In genomic region chrX:41917517-41917916, GRCh38 we compare ENCODE assay signal across 19 cellular contexts. TPM values are rescaled to one million over a fixed set of nuclear protein-coding genes. Genes with fewer than 3 reads are reported as not detected.
A peak's percentile ranks its signal among the peaks of the same experiment; 100 is the strongest.
DNase-seq lines count a peak whose midpoint lies in the region; ATAC-seq and TF ChIP-seq lines count a peak whose summit lies in the region.
"Had no signal": no experiment of that assay in that cellular context is flagged by ENCODE, and none has a peak within 500 bp of the region (broad histone marks: within the 10 kb centered on the region; RNA-seq: fewer than 3 reads in every experiment).

No MANE protein-coding gene starts in this region.

- peak overlapping the region; percentile 54 for H3K27ac ChIP-seq in DND-41 (ENCODE audit: low read length)
- H3K27ac ChIP-seq: stomach, upper lobe of left lung had no signal

- POLR2A ChIA-PET in activated CD4-positive, alpha-beta T cell treated with anti-CD3 and anti-CD28 coated beads for 36 hours (lab: Charles Lee): no interaction called here

- H3K36me3 Mint-ChIP-seq in activated CD4-positive, alpha-beta T cell treated with anti-CD3 and anti-CD28 coated beads for 36 hours (ENCODE audit: low read depth): peaks cover 4% of the 10 kb centered on the region
- H3K36me3 Mint-ChIP-seq in activated naive CD8-positive, alpha-beta T cell treated with anti-CD3 and anti-CD28 coated beads for 36 hours: peaks cover 2% of the 10 kb centered on the region
- H3K36me3 Mint-ChIP-seq: naive B cell had no signal

- H3K27me3 Mint-ChIP-seq in activated CD4-positive, alpha-beta T cell treated with anti-CD3 and anti-CD28 coated beads for 36 hours: no peaks in the 10 kb centered on the region
- H3K27me3 Mint-ChIP-seq in activated naive CD8-positive, alpha-beta T cell treated with anti-CD3 and anti-CD28 coated beads for 36 hours: no peaks in the 10 kb centered on the region
- H3K27me3 Mint-ChIP-seq: B cell, naive B cell had no signal

- H3K36me3 ChIP-seq in DND-41 (ENCODE audit: insufficient read depth, low read length): peaks cover 7% of the 10 kb centered on the region
- no peaks in the 10 kb centered on the region for H3K36me3 ChIP-seq in mucosa of descending colon (ENCODE audit: low read depth)
- H3K36me3 ChIP-seq: heart right ventricle, stomach, upper lobe of left lung had no signal

- TF ChIP-seq POLR2A in erythroblast (IDR thresholded peaks at IDR 0.05; ENCODE audit: low read length): no peak

- H3K9me3 Mint-ChIP-seq in activated CD4-positive, alpha-beta T cell treated with anti-CD3 and anti-CD28 coated beads for 36 hours (ENCODE audit: low read depth): no peaks in the 10 kb centered on the region
- H3K9me3 Mint-ChIP-seq in activated naive CD8-positive, alpha-beta T cell treated with anti-CD3 and anti-CD28 coated beads for 36 hours: no peaks in the 10 kb centered on the region

- ATAC-seq in activated CD4-positive, alpha-beta T cell treated with anti-CD3 and anti-CD28 coated beads for 36 hours: no peak
- peak; percentile 49 for ATAC-seq in DND-41 (ENCODE audit: insufficient read depth, low read depth)
- peak; percentile 60 for ATAC-seq in mucosa of descending colon
- no peak for ATAC-seq in HG03097 (IDR thresholded peaks at IDR 0.05; ENCODE audit: low FRiP score, unreplicated experiment)
- ATAC-seq in HG03469 (IDR thresholded peaks at IDR 0.05; ENCODE audit: unreplicated experiment): no peak
- ATAC-seq: heart right ventricle had no signal

- H3K4me3 Mint-ChIP-seq in activated CD4-positive, alpha-beta T cell treated with anti-CD3 and anti-CD28 coated beads for 36 hours: peak overlapping the region; percentile 48
- H3K4me3 Mint-ChIP-seq in activated naive CD8-positive, alpha-beta T cell treated with anti-CD3 and anti-CD28 coated beads for 36 hours: peak overlapping the region; percentile 67
- H3K4me3 Mint-ChIP-seq: B cell had no signal

- CTCF ChIA-PET in activated CD4-positive, alpha-beta T cell treated with anti-CD3 and anti-CD28 coated beads for 36 hours (lab: Charles Lee): interaction anchor here (0.6 kb wide), 1 partner anchor 97 kb away, joined by 5 read pairs; no protein-coding TSS in a partner anchor

- peaks cover 98% of the 10 kb centered on the region for H3K79me2 ChIP-seq in DND-41 (ENCODE audit: insufficient read depth, low read length)

- no peak overlapping the region; the same call in 1 of the 2 replicates for H3K9ac ChIP-seq in DND-41 (ENCODE audit: low read depth, low read length)

- no peak overlapping the region for H2AFZ ChIP-seq in DND-41 (ENCODE audit: low read depth, low read length)

- H3K27ac Mint-ChIP-seq in activated CD4-positive, alpha-beta T cell treated with anti-CD3 and anti-CD28 coated beads for 36 hours: peak overlapping the region; percentile 65
- H3K27ac Mint-ChIP-seq in activated naive CD8-positive, alpha-beta T cell treated with anti-CD3 and anti-CD28 coated beads for 36 hours: peak overlapping the region; percentile 56
- H3K27ac Mint-ChIP-seq: B cell, naive B cell had no signal

- no peaks in the 10 kb centered on the region for H3K9me3 ChIP-seq in DND-41 (ENCODE audit: insufficient read depth, low read length, severe bottlenecking)
- no peaks in the 10 kb centered on the region for H3K9me3 ChIP-seq in mucosa of descending colon
- H3K9me3 ChIP-seq: heart right ventricle, stomach, upper lobe of left lung had no signal

- peaks cover 58% of the 10 kb centered on the region for H3K4me1 Mint-ChIP-seq in activated CD4-positive, alpha-beta T cell treated with anti-CD3 and anti-CD28 coated beads for 36 hours
- H3K4me1 Mint-ChIP-seq in activated naive CD8-positive, alpha-beta T cell treated with anti-CD3 and anti-CD28 coated beads for 36 hours: peaks cover 51% of the 10 kb centered on the region

- TF ChIP-seq CTCF in DND-41 (IDR thresholded peaks at IDR 0.05; ENCODE audit: borderline replicate concordance, extremely low read depth, low read length, poor library complexity, severe bottlenecking) (no peak), mucosa of descending colon (IDR thresholded peaks at IDR 0.05) (no peak)

- H3K27me3 ChIP-seq in DND-41 (ENCODE audit: insufficient read depth, low read length, poor library complexity): no peaks in the 10 kb centered on the region
- H3K27me3 ChIP-seq: stomach, upper lobe of left lung had no signal

- H3K4me2 ChIP-seq in DND-41 (ENCODE audit: insufficient read depth, low read length): peak overlapping the region; percentile 77; the same call in 1 of the 2 replicates

- H3K4me1 ChIP-seq in DND-41 (ENCODE audit: insufficient read depth, low read length): peaks cover 62% of the 10 kb centered on the region
- no peaks in the 10 kb centered on the region for H3K4me1 ChIP-seq in mucosa of descending colon (ENCODE audit: low read depth)
- H3K4me1 ChIP-seq: upper lobe of left lung had no signal

- H3K4me3 ChIP-seq in DND-41 (ENCODE audit: low read depth in 1 of 2, low read length in 2 of 2) (peak overlapping the region in 1 of 2 experiments; percentile 35; a peak in 2 of 4 replicates), mucosa of descending colon (no peak overlapping the region)
- H3K4me3 ChIP-seq: heart right ventricle, stomach, upper lobe of left lung had no signal

- peaks cover 22% of the 10 kb centered on the region; the same call in 1 of the 2 replicates for H4K20me1 ChIP-seq in DND-41 (ENCODE audit: insufficient read depth, low read length)

- intact Hi-C loops in activated CD4-positive, alpha-beta T cell treated with anti-CD3 and anti-CD28 coated beads for 36 hours (cut with DNase I, micrococcal nuclease): loop anchor here in 1 of 2 experiments (5.0 kb wide), 1 partner anchor 1030 kb away; no protein-coding TSS in a partner anchor
- intact Hi-C loops in mucosa of descending colon (cut with DNase I, micrococcal nuclease): no loop called here

- DNase-seq in activated CD4-positive, alpha-beta T cell treated with anti-CD3 and anti-CD28 coated beads for 36 hours: no peak
- no peak for DNase-seq in activated CD4-positive, alpha-beta T cell treated with anti-CD3 and anti-CD28 coated beads for 4 hours
- DNase-seq in DND-41 (no peak), mucosa of descending colon (no peak), erythroblast (lab: John Stamatoyannopoulos, UW) (no peak)
- DNase-seq in activated naive CD8-positive, alpha-beta T cell treated with anti-CD3 and anti-CD28 coated beads for 36 hours: no peak
- DNase-seq: activated effector memory CD4-positive, alpha-beta T cell treated with Interleukin-2 at 50 U/mL for 16 hours; heart right ventricle; naive B cell; NCI-H1436; NCI-H524; posterior cingulate gyrus; stimulated activated CD4-positive, alpha-beta T cell treated with anti-CD3 and anti-CD28 coated beads, Interleukin-2, amount 100 ng/mL, for 24 hours; stomach; SW 1271; upper lobe of left lung had no signal

RNA-seq across cellular contexts. Expression of gene CASK, which starts 5.8 kb away (rescaled TPM):
- total RNA-seq in activated CD4-positive, alpha-beta T cell treated with anti-CD3 and anti-CD28 coated beads for 36 hours: 10 to 100 TPM; 14.4 to 15.0 TPM
- 10 to 100 TPM; 16.6 to 20.4 TPM for total RNA-seq in activated naive CD8-positive, alpha-beta T cell treated with anti-CD3 and anti-CD28 coated beads for 36 hours
- 100 to 1,000 TPM in 1 of 3 donors, 10 to 100 TPM in 2; 50.6 to 108 (median 83.3) TPM for total RNA-seq in mucosa of descending colon

Comparison
In these comparisons a context has a peak if more than half of its experiments do, and no peak if none do; other contexts are left out.
1. ATAC-seq: peak in DND-41 (single experiment) and mucosa of descending colon (single experiment); none in activated CD4-positive, alpha-beta T cell treated with anti-CD3 and anti-CD28 coated beads for 36 hours (single experiment), HG03097 (single experiment) and HG03469 (single experiment).